1 cellular context compared by ENCODE assay signal in the genomic region with DNA sequence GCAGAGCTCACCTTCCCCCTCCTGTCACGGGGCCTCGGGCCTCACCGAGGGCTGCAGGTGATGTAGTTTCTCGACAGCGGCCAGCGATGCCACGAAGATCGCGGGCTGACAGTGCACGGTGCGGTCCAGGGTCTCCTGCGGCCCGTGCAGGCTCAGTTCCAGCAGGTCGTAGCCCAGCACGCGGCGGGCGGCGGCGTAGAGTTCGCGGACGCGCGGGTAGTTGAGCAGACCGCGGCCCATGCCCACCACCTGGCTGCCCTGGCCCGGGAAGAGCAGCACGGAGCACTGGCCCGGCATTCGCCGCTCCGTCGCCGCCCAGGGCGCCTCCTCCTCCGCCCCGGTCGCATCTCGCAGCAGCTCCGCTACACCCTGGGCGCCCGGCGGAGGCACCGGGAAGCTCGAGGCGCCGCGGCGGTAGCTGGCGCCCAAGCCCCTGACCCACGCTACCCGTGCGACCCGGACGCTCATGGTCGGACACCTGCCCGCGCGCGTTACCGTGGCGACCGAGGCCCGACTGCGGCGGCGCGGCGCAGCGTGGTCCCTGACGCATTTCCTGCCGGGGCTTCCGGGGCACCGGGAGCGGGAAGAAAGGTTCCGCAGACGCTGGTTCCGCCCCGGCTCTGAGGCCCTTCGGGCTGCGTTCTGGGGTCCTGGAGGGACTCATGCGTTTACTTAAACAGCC.
TF ChIP-seq lines count a peak whose summit lies in the region.

A gene with protein sequence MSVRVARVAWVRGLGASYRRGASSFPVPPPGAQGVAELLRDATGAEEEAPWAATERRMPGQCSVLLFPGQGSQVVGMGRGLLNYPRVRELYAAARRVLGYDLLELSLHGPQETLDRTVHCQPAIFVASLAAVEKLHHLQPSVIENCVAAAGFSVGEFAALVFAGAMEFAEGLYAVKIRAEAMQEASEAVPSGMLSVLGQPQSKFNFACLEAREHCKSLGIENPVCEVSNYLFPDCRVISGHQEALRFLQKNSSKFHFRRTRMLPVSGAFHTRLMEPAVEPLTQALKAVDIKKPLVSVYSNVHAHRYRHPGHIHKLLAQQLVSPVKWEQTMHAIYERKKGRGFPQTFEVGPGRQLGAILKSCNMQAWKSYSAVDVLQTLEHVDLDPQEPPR (minus strand): TSS at position 518 of the 682 bp plus-strand sequence. CDS start 50 bp downstream, at position 468.

TF ChIP-seq in HEK293, 187 proteins besides CTCF, POLR2A, EP300 and RAD21 (continued from another document and continues in another):
- TF ChIP-seq ZNF514 (tag by site-specific recombination; IDR thresholded peaks at IDR 0.05) (no peak), ZNF37A (tag by site-specific recombination; IDR thresholded peaks at IDR 0.05) (no peak), ZNF677 (tag by site-specific recombination; IDR thresholded peaks at IDR 0.05) (peak; percentile 30; the same call in 1 of the 2 replicates), ZBTB7A (tag by site-specific recombination; IDR thresholded peaks at IDR 0.05; ENCODE audit: low read depth) (no peak), KLF10 (tag by site-specific recombination; IDR thresholded peaks at IDR 0.05) (peak; percentile 65), ZNF571 (tag by site-specific recombination; IDR thresholded peaks at IDR 0.05) (no peak), ZNF266 (tag by site-specific recombination; IDR thresholded peaks at IDR 0.05; ENCODE audit: low read depth) (no peak), ZNF785 (tag by site-specific recombination; IDR thresholded peaks at IDR 0.05) (0 out of 2 replicates have a peak, but pooled peaks have one; percentile 48), ZSCAN23 (tag by site-specific recombination; IDR thresholded peaks at IDR 0.05) (no peak), ZNF792 (tag by site-specific recombination; IDR thresholded peaks at IDR 0.05) (no peak), ZNF629 (tag by site-specific recombination; IDR thresholded peaks at IDR 0.05) (peak; percentile 52), ZNF664 (tag by site-specific recombination; IDR thresholded peaks at IDR 0.05) (no peak), ZNF155 (tag by site-specific recombination; IDR thresholded peaks at IDR 0.05) (no peak), ZNF670 (tag by site-specific recombination; IDR thresholded peaks at IDR 0.05; ENCODE audit: low read depth) (no peak), ZNF248 (tag by site-specific recombination; IDR thresholded peaks at IDR 0.05) (no peak), HOXD13 (CRISPR knock-in tag; IDR thresholded peaks at IDR 0.05; ENCODE audit: borderline replicate concordance) (no peak), ZXDB (tag by site-specific recombination; IDR thresholded peaks at IDR 0.05) (peak; percentile 88), BCL11A (tag by site-specific recombination; IDR thresholded peaks at IDR 0.05; ENCODE audit: low read depth) (no peak), ZNF114 (tag by site-specific recombination; IDR thresholded peaks at IDR 0.05) (no peak), SCRT2 (tag by site-specific recombination; IDR thresholded peaks at IDR 0.05) (no peak), KLF9 (tag by site-specific recombination; IDR thresholded peaks at IDR 0.05; ENCODE audit: low read depth) (no peak; the same call in 1 of the 2 replicates)
- TF ChIP-seq, protein P1, sequence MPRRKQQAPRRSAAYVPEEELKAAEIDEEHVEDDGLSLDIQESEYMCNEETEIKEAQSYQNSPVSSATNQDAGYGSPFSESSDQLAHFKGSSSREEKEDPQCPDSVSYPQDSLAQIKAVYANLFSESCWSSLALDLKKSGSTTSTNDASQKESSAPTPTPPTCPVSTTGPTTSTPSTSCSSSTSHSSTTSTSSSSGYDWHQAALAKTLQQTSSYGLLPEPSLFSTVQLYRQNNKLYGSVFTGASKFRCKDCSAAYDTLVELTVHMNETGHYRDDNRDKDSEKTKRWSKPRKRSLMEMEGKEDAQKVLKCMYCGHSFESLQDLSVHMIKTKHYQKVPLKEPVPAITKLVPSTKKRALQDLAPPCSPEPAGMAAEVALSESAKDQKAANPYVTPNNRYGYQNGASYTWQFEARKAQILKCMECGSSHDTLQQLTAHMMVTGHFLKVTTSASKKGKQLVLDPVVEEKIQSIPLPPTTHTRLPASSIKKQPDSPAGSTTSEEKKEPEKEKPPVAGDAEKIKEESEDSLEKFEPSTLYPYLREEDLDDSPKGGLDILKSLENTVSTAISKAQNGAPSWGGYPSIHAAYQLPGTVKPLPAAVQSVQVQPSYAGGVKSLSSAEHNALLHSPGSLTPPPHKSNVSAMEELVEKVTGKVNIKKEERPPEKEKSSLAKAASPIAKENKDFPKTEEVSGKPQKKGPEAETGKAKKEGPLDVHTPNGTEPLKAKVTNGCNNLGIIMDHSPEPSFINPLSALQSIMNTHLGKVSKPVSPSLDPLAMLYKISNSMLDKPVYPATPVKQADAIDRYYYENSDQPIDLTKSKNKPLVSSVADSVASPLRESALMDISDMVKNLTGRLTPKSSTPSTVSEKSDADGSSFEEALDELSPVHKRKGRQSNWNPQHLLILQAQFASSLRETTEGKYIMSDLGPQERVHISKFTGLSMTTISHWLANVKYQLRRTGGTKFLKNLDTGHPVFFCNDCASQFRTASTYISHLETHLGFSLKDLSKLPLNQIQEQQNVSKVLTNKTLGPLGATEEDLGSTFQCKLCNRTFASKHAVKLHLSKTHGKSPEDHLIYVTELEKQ (tag by site-specific recombination; IDR thresholded peaks at IDR 0.05; ENCODE audit: borderline replicate concordance): no peak
- TF ChIP-seq, protein P2, sequence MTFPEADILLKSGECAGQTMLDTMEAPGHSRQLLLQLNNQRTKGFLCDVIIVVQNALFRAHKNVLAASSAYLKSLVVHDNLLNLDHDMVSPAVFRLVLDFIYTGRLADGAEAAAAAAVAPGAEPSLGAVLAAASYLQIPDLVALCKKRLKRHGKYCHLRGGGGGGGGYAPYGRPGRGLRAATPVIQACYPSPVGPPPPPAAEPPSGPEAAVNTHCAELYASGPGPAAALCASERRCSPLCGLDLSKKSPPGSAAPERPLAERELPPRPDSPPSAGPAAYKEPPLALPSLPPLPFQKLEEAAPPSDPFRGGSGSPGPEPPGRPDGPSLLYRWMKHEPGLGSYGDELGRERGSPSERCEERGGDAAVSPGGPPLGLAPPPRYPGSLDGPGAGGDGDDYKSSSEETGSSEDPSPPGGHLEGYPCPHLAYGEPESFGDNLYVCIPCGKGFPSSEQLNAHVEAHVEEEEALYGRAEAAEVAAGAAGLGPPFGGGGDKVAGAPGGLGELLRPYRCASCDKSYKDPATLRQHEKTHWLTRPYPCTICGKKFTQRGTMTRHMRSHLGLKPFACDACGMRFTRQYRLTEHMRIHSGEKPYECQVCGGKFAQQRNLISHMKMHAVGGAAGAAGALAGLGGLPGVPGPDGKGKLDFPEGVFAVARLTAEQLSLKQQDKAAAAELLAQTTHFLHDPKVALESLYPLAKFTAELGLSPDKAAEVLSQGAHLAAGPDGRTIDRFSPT (tag by site-specific recombination; IDR thresholded peaks at IDR 0.05): no peak
- TF ChIP-seq, protein P3, sequence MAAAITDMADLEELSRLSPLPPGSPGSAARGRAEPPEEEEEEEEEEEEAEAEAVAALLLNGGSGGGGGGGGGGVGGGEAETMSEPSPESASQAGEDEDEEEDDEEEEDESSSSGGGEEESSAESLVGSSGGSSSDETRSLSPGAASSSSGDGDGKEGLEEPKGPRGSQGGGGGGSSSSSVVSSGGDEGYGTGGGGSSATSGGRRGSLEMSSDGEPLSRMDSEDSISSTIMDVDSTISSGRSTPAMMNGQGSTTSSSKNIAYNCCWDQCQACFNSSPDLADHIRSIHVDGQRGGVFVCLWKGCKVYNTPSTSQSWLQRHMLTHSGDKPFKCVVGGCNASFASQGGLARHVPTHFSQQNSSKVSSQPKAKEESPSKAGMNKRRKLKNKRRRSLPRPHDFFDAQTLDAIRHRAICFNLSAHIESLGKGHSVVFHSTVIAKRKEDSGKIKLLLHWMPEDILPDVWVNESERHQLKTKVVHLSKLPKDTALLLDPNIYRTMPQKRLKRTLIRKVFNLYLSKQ (tag by site-specific recombination; IDR thresholded peaks at IDR 0.05; ENCODE audit: borderline replicate concordance): no peak
- TF ChIP-seq, protein P4, sequence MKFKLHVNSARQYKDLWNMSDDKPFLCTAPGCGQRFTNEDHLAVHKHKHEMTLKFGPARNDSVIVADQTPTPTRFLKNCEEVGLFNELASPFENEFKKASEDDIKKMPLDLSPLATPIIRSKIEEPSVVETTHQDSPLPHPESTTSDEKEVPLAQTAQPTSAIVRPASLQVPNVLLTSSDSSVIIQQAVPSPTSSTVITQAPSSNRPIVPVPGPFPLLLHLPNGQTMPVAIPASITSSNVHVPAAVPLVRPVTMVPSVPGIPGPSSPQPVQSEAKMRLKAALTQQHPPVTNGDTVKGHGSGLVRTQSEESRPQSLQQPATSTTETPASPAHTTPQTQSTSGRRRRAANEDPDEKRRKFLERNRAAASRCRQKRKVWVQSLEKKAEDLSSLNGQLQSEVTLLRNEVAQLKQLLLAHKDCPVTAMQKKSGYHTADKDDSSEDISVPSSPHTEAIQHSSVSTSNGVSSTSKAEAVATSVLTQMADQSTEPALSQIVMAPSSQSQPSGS (tag by site-specific recombination; IDR thresholded peaks at IDR 0.05; ENCODE audit: low read depth): no peak
- TF ChIP-seq, protein P5, sequence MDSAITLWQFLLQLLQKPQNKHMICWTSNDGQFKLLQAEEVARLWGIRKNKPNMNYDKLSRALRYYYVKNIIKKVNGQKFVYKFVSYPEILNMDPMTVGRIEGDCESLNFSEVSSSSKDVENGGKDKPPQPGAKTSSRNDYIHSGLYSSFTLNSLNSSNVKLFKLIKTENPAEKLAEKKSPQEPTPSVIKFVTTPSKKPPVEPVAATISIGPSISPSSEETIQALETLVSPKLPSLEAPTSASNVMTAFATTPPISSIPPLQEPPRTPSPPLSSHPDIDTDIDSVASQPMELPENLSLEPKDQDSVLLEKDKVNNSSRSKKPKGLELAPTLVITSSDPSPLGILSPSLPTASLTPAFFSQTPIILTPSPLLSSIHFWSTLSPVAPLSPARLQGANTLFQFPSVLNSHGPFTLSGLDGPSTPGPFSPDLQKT (IDR thresholded peaks at IDR 0.05; ENCODE audit: borderline replicate concordance, low read depth, low read length): peak; percentile 90
- TF ChIP-seq, protein P6, sequence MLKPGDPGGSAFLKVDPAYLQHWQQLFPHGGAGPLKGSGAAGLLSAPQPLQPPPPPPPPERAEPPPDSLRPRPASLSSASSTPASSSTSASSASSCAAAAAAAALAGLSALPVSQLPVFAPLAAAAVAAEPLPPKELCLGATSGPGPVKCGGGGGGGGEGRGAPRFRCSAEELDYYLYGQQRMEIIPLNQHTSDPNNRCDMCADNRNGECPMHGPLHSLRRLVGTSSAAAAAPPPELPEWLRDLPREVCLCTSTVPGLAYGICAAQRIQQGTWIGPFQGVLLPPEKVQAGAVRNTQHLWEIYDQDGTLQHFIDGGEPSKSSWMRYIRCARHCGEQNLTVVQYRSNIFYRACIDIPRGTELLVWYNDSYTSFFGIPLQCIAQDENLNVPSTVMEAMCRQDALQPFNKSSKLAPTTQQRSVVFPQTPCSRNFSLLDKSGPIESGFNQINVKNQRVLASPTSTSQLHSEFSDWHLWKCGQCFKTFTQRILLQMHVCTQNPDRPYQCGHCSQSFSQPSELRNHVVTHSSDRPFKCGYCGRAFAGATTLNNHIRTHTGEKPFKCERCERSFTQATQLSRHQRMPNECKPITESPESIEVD (tag by site-specific recombination; IDR thresholded peaks at IDR 0.05): no peak
- TF ChIP-seq, protein P7, sequence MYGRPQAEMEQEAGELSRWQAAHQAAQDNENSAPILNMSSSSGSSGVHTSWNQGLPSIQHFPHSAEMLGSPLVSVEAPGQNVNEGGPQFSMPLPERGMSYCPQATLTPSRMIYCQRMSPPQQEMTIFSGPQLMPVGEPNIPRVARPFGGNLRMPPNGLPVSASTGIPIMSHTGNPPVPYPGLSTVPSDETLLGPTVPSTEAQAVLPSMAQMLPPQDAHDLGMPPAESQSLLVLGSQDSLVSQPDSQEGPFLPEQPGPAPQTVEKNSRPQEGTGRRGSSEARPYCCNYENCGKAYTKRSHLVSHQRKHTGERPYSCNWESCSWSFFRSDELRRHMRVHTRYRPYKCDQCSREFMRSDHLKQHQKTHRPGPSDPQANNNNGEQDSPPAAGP (tag by site-specific recombination; IDR thresholded peaks at IDR 0.05): peak; percentile 81
- TF ChIP-seq, protein P8, sequence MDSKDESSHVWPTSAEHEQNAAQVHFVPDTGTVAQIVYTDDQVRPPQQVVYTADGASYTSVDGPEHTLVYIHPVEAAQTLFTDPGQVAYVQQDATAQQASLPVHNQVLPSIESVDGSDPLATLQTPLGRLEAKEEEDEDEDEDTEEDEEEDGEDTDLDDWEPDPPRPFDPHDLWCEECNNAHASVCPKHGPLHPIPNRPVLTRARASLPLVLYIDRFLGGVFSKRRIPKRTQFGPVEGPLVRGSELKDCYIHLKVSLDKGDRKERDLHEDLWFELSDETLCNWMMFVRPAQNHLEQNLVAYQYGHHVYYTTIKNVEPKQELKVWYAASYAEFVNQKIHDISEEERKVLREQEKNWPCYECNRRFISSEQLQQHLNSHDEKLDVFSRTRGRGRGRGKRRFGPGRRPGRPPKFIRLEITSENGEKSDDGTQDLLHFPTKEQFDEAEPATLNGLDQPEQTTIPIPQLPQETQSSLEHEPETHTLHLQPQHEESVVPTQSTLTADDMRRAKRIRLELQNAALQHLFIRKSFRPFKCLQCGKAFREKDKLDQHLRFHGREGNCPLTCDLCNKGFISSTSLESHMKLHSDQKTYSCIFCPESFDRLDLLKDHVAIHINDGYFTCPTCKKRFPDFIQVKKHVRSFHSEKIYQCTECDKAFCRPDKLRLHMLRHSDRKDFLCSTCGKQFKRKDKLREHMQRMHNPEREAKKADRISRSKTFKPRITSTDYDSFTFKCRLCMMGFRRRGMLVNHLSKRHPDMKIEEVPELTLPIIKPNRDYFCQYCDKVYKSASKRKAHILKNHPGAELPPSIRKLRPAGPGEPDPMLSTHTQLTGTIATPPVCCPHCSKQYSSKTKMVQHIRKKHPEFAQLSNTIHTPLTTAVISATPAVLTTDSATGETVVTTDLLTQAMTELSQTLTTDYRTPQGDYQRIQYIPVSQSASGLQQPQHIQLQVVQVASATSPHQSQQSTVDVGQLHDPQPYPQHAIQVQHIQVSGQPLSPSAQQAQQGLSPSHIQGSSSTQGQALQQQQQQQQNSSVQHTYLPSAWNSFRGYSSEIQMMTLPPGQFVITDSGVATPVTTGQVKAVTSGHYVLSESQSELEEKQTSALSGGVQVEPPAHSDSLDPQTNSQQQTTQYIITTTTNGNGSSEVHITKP (tag by site-specific recombination; IDR thresholded peaks at IDR 0.05): no peak
- TF ChIP-seq, protein P9, sequence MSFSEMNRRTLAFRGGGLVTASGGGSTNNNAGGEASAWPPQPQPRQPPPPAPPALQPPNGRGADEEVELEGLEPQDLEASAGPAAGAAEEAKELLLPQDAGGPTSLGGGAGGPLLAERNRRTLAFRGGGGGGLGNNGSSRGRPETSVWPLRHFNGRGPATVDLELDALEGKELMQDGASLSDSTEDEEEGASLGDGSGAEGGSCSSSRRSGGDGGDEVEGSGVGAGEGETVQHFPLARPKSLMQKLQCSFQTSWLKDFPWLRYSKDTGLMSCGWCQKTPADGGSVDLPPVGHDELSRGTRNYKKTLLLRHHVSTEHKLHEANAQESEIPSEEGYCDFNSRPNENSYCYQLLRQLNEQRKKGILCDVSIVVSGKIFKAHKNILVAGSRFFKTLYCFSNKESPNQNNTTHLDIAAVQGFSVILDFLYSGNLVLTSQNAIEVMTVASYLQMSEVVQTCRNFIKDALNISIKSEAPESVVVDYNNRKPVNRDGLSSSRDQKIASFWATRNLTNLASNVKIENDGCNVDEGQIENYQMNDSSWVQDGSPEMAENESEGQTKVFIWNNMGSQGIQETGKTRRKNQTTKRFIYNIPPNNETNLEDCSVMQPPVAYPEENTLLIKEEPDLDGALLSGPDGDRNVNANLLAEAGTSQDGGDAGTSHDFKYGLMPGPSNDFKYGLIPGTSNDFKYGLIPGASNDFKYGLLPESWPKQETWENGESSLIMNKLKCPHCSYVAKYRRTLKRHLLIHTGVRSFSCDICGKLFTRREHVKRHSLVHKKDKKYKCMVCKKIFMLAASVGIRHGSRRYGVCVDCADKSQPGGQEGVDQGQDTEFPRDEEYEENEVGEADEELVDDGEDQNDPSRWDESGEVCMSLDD (tag by site-specific recombination; IDR thresholded peaks at IDR 0.05): no peak
- TF ChIP-seq, protein P10, sequence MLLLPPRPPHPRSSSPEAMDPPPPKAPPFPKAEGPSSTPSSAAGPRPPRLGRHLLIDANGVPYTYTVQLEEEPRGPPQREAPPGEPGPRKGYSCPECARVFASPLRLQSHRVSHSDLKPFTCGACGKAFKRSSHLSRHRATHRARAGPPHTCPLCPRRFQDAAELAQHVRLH (tag by site-specific recombination; IDR thresholded peaks at IDR 0.05): peak; percentile 89
